15 cellular contexts compared by ENCODE assay signal in the genomic region with DNA sequence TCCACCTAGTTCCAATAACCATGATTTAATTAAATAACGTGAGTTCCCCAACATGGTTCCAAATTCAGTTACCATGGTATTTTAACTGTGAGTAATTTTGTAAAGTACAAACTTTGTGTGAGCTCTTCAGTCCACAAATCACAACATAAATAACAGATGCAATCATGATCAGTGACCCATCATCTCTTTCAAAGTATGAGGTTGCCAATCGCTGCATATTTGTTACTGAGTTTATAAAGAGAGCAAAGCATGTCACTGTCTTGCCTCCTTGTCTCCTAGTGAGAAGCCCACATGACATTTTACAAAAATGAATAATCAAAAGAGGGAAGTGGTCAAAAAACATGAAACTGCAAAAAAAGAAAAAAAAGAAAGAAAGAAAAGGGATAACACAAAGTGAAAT.
DNase-seq lines count a peak whose midpoint lies in the region; ATAC-seq and TF ChIP-seq lines count a peak whose summit lies in the region.
"Had no signal": no experiment of that assay in that cellular context is flagged by ENCODE, and none has a peak within 500 bp of the region (broad histone marks: within the 10 kb centered on the region; RNA-seq: fewer than 3 reads in every experiment).

No MANE protein-coding gene starts in this region.

- in situ Hi-C loops in GM13976 (cut with MboI; ENCODE audit: low sequenced_read_pairs, unreplicated experiment) = no loop called here
- in situ Hi-C loops in gastrocnemius medialis (cut with MboI; ENCODE audit: low sequenced_read_pairs in 4 of 4) = no loop called here

- no peak overlapping the region for H3K27ac ChIP-seq in OCI-LY7 (ENCODE audit: low read depth, low read length, poor library complexity, severe bottlenecking)
- H3K27ac ChIP-seq in vagina = no peak overlapping the region
- no peak overlapping the region for H3K27ac ChIP-seq in gastrocnemius medialis
- H3K27ac ChIP-seq: cardiac muscle cell, SK-N-MC had no signal

- intact Hi-C loops in OCI-LY7 (cut with micrococcal nuclease; ENCODE audit: unreplicated experiment) (no loop called here), vagina (cut with DNase I) (no loop called here), gastrocnemius medialis (cut with DNase I; ENCODE audit: low total_unique reads) (no loop called here)

- no peak for TF ChIP-seq POLR2A in vagina (IDR thresholded peaks at IDR 0.05)
- no peak for TF ChIP-seq POLR2A in gastrocnemius medialis (IDR thresholded peaks at IDR 0.05)

- POLR2A ChIA-PET in OCI-LY7 (lab: Charles Lee) = interaction anchor here (1.0 kb wide), 1 partner anchor 339 kb away, joined by 4 read pairs; no protein-coding TSS in a partner anchor

- no peaks in the 10 kb centered on the region for H3K4me1 ChIP-seq in OCI-LY7 (ENCODE audit: insufficient read depth, low read length, poor library complexity, severe bottlenecking)
- H3K4me1 ChIP-seq in vagina = no peaks in the 10 kb centered on the region
- no peaks in the 10 kb centered on the region for H3K4me1 ChIP-seq in gastrocnemius medialis
- H3K4me1 ChIP-seq: BE2C had no signal

- H3K9me2 ChIP-seq in OCI-LY7 (ENCODE audit: insufficient read depth, low read length) = no peaks in the 10 kb centered on the region

- DNase-seq in GM13976 (ENCODE audit: low spot score) (peak; percentile 44), OCI-LY7 (ENCODE audit: low spot score) (no peak), vagina (ENCODE audit: extremely low spot score in 2 of 2) (no peak), HUDEP-2 (lab: John Stamatoyannopoulos, UW; ENCODE audit: unreplicated experiment in 76 of 76) (no peak), islet precursor cell (no peak), gastrocnemius medialis (no peak)
- DNase-seq: activated CD4-positive, CD25-positive, alpha-beta regulatory T cell treated with anti-CD3 and anti-CD28 coated beads, Interleukin-2, amount 50 U/mL, for 72 hours; activated effector memory CD4-positive, alpha-beta T cell treated with Interleukin-2 at 50 U/mL for 16 hours; BE2C; MM.1S had no signal

- ATAC-seq in GM19455 (IDR thresholded peaks at IDR 0.05; ENCODE audit: unreplicated experiment) (peak; percentile 75), HG03108 (IDR thresholded peaks at IDR 0.05; ENCODE audit: unreplicated experiment) (peak; percentile 69), gastrocnemius medialis (no peak)
- ATAC-seq: esophagus mucosa had no signal

- no peak for TF ChIP-seq CTCF in GM13976 (IDR thresholded peaks at IDR 0.05; ENCODE audit: borderline replicate concordance, control extremely low read depth, extremely low read depth, insufficient read depth, missing control alignments)
- no peak for TF ChIP-seq CTCF in OCI-LY7 (conservative IDR thresholded peaks at IDR 0.05; ENCODE audit: low read length)
- no peak for TF ChIP-seq CTCF in vagina (IDR thresholded peaks at IDR 0.05)
- no peak for TF ChIP-seq CTCF in gastrocnemius medialis (IDR thresholded peaks at IDR 0.05 in 4 of 5, conservative IDR thresholded peaks at IDR 0.05 in 1 of 5)

- no peak overlapping the region for H3K4me3 ChIP-seq in OCI-LY7 (ENCODE audit: low read depth, low read length, poor library complexity, severe bottlenecking)
- no peak overlapping the region for H3K4me3 ChIP-seq in vagina
- H3K4me3 ChIP-seq in gastrocnemius medialis = no peak overlapping the region
- H3K4me3 ChIP-seq: cardiac muscle cell, SK-N-MC had no signal

- no TSS peak for BruUV-seq in OCI-LY7 (replicated peaks; lab: Mats Ljungman, UMichigan)

- CTCF ChIA-PET in OCI-LY7 (lab: Charles Lee; ENCODE audit: unreplicated experiment) = no interaction called here

- no peaks in the 10 kb centered on the region for H3K36me3 ChIP-seq in OCI-LY7 (ENCODE audit: insufficient read depth, low read length)
- H3K36me3 ChIP-seq in vagina = no peaks in the 10 kb centered on the region
- H3K36me3 ChIP-seq in gastrocnemius medialis = no peaks in the 10 kb centered on the region
- H3K36me3 ChIP-seq: BE2C, cardiac muscle cell had no signal

- no peaks in the 10 kb centered on the region for H3K79me2 ChIP-seq in OCI-LY7 (ENCODE audit: insufficient read depth, low read depth, low read length)

- H3K9me3 ChIP-seq in OCI-LY7 (ENCODE audit: low read length) (no peaks in the 10 kb centered on the region), vagina (no peaks in the 10 kb centered on the region), gastrocnemius medialis (no peaks in the 10 kb centered on the region)
- H3K9me3 ChIP-seq: BE2C had no signal

- H4K20me1 ChIP-seq in OCI-LY7 (ENCODE audit: insufficient read depth, low read length) = no peaks in the 10 kb centered on the region

- 0 out of 2 replicates have a peak overlapping the region, but pooled peaks have one; percentile 41 for H2AFZ ChIP-seq in OCI-LY7 (ENCODE audit: low read length)

- no peaks in the 10 kb centered on the region for H3K27me3 ChIP-seq in vagina
- peaks cover 0 to under 1% (median 0%) of the 10 kb centered on the region in 3 donors for H3K27me3 ChIP-seq in gastrocnemius medialis
- H3K27me3 ChIP-seq: BE2C had no signal

- no peak overlapping the region for H3K4me2 ChIP-seq in OCI-LY7 (ENCODE audit: low read length)

Comparison
In these comparisons a context has a peak if more than half of its experiments do, and no peak if none do; other contexts are left out.
1. ATAC-seq: peak in GM19455 (single experiment) and HG03108 (single experiment); none in gastrocnemius medialis (0 of 2).